Comparison of ENCODE assay signal across 20 cellular contexts in genomic region chr20:21225215-21225947, GRCh38.
DNase-seq lines count a peak whose midpoint lies in the region; TF ChIP-seq lines count a peak whose summit lies in the region.
"Had no signal": no experiment of that assay in that cellular context is flagged by ENCODE, and none has a peak within 500 bp of the region (broad histone marks: within the 10 kb centered on the region; RNA-seq: fewer than 3 reads in every experiment).

No MANE protein-coding gene starts in this region.

- no peak for TF ChIP-seq CTCF in WI38 (IDR thresholded peaks at IDR 0.05; ENCODE audit: low read depth, low read length)
- TF ChIP-seq CTCF in osteoblast (IDR thresholded peaks at IDR 0.05; ENCODE audit: extremely low read depth, low read depth, low read length): no peak

- H3K4me2 ChIP-seq in osteoblast (ENCODE audit: insufficient read depth, low read length): no peak overlapping the region
- H3K4me2 ChIP-seq: KMS-11 had no signal

- DNase-seq in AG08396 (ENCODE audit: low spot score) (peak; percentile 37), fibroblast of gingiva (ENCODE audit: low read depth) (peak; percentile 39), osteoblast (ENCODE audit: insufficient read length, low spot score, missing footprints) (peak; percentile 23), NCI-H2107 (lab: John Stamatoyannopoulos, UW) (no peak), GM19238 (ENCODE audit: insufficient read length, low spot score) (no peak), HUDEP-2 (lab: John Stamatoyannopoulos, UW; ENCODE audit: unreplicated experiment in 76 of 76) (no peak), NCI-H2227 treated with DMSO at 0.1 percent for 48 hours (lab: John Stamatoyannopoulos, UW) (no peak)
- DNase-seq: CD8-positive, alpha-beta T cell; DND-41; GDM1; GOT3; HFFc6; NCI-H1105; NCI-H1694 treated with DMSO at 0.1 percent for 48 hours; NCI-H446 treated with DMSO at 0.1 percent for 48 hours; NCI-H748 treated with DMSO at 0.1 percent for 48 hours had no signal

- H3K27me3 ChIP-seq in osteoblast (ENCODE audit: insufficient read depth, low read length): no peaks in the 10 kb centered on the region

- H3K27ac ChIP-seq in osteoblast (ENCODE audit: low read depth, low read length): no peak overlapping the region
- H3K27ac ChIP-seq: HL-60, KMS-11, SK-N-MC had no signal

- H4K20me1 ChIP-seq in osteoblast (ENCODE audit: insufficient read depth, low read length): no peaks in the 10 kb centered on the region

- H3K4me1 ChIP-seq in osteoblast (ENCODE audit: insufficient read depth, low read length): peaks cover under 1% of the 10 kb centered on the region

- no peaks in the 10 kb centered on the region for H3K79me2 ChIP-seq in osteoblast (ENCODE audit: insufficient read depth, low read length)

- no peaks in the 10 kb centered on the region for H3K9me3 ChIP-seq in osteoblast (ENCODE audit: low read depth, low read length)

- no peaks in the 10 kb centered on the region for H3K36me3 ChIP-seq in osteoblast (ENCODE audit: insufficient read depth, low read length)

- H3K4me3 ChIP-seq in WI38 (ENCODE audit: low read depth, low read length) (peak overlapping the region; percentile 58), osteoblast (ENCODE audit: insufficient read depth, low read length) (no peak overlapping the region)
- H3K4me3 ChIP-seq: SK-N-MC had no signal

- H2AFZ ChIP-seq in osteoblast (ENCODE audit: low read length): no peak overlapping the region

Comparison
In these comparisons a context has a peak if more than half of its experiments do, and no peak if none do; other contexts are left out.
1. DNase-seq: peak in AG08396 (single experiment), fibroblast of gingiva (single experiment) and osteoblast (single experiment); none in NCI-H2107 (single experiment), GM19238 (single experiment), HUDEP-2 (0 of 76) and NCI-H2227 treated with DMSO at 0.1 percent for 48 hours (single experiment).